In the genomic region with DNA sequence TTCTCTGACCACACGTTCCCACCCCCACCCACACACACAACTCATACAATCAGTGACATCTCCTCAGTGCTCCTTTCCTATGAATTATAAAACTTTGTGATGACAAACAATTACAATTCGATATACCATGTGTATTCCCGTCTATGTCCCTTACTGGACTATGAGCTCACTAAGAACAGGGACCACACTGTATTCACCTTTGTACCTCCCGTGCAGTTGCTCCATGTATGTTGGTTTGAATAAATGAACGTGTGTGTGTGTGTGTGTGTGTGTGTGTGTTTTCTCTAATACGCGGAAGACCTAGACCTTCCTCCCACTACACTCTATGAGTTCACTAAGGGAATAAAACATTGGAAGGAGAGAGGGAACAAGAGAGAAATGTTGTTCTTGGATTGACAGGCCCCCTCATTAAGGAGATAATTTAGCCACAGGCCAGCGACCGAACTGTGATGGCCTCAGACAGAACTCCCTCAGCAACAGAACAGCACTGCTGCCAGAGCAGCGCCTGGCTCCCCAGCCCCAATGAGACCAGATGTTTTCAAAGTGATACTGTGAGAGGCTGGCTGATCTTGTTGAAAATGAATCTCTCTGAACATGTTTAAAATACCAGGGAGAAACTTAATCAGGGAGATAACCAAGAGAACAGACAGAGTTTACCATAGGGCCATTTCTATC, we compare ENCODE assay signal across 21 cellular contexts. TPM values are rescaled to one million over a fixed set of nuclear protein-coding genes. Genes with fewer than 3 reads are reported as not detected.
DNase-seq lines count a peak whose midpoint lies in the region; ATAC-seq, FAIRE-seq and TF ChIP-seq lines count a peak whose summit lies in the region.
"Had no signal": no experiment of that assay in that cellular context is flagged by ENCODE, and none has a peak within 500 bp of the region (broad histone marks: within the 10 kb centered on the region; RNA-seq: fewer than 3 reads in every experiment).

No MANE protein-coding gene starts in this region.

- no peak for TF ChIP-seq EP300 in HepG2 (IDR thresholded peaks at IDR 0.05; ENCODE audit: low read depth in 2 of 2, low read length in 2 of 2)
- no peak for TF ChIP-seq EP300 in HepG2 (CRISPR knock-in tag; IDR thresholded peaks at IDR 0.05; ENCODE audit: borderline replicate concordance)

- peaks cover 49% of the 10 kb centered on the region for H3K4me1 Mint-ChIP-seq in brain

- H3K36me3 Mint-ChIP-seq in brain = peaks cover 11% of the 10 kb centered on the region

- FAIRE-seq in HepG2 (lab: Jason Lieb, UNC) = no peak
- FAIRE-seq: GM12892, islet of Langerhans had no signal

- H3K4me3 ChIP-seq in HepG2 (replicated peaks in 1 of 3; ENCODE audit: insufficient read depth in 1 of 3, low read depth in 2 of 3, low read length in 3 of 3) (no peak overlapping the region), subcutaneous abdominal adipose tissue (ENCODE audit: low read depth in 1 of 5, low read length in 5 of 5) (no peak overlapping the region)
- H3K4me3 ChIP-seq: gastrocnemius medialis had no signal

- CTCF ChIA-PET in HepG2 (lab: Yijun Ruan, JAX; ENCODE audit: low intra/inter-chr PET ratio, low total read pairs) = no interaction called here

- H3K79me2 ChIP-seq in HepG2 (ENCODE audit: insufficient read depth, low read length) = no peaks in the 10 kb centered on the region

- H3K27ac Mint-ChIP-seq in brain = peak overlapping the region; percentile 1 to 85 (median 52)
- H3K27ac Mint-ChIP-seq: CD4-positive, alpha-beta T cell had no signal

- WGBS in HepG2 (ENCODE audit: low lambda C conversion rate) = 71% methylated on average over 10 of the region's 10 CpGs

- no peaks in the 10 kb centered on the region for H3K27me3 Mint-ChIP-seq in brain
- H3K27me3 Mint-ChIP-seq: CD4-positive, alpha-beta T cell had no signal

- no peak overlapping the region for H3K4me3 Mint-ChIP-seq in brain
- H3K4me3 Mint-ChIP-seq: CD4-positive, alpha-beta T cell had no signal

- H3K27me3 ChIP-seq in HepG2 (ENCODE audit: control insufficient read depth in 1 of 2, insufficient read depth in 2 of 2, low read length in 2 of 2) = no peaks in the 10 kb centered on the region
- no peaks in the 10 kb centered on the region for H3K27me3 ChIP-seq in subcutaneous abdominal adipose tissue (ENCODE audit: control insufficient read depth in 5 of 5, insufficient read depth in 4 of 5, low read length in 5 of 5)
- H3K27me3 ChIP-seq: gastrocnemius medialis had no signal

- TF ChIP-seq POLR2A in HepG2 (IDR thresholded peaks at IDR 0.05; ENCODE audit: insufficient read depth in 1 of 2, low read depth in 2 of 2, low read length in 2 of 2) = no peak

- no peaks in the 10 kb centered on the region for H3K9me3 ChIP-seq in HepG2 (ENCODE audit: low read length)
- H3K9me3 ChIP-seq in subcutaneous abdominal adipose tissue (ENCODE audit: control insufficient read depth in 5 of 5, low read length in 5 of 5) = no peaks in the 10 kb centered on the region
- H3K9me3 ChIP-seq: gastrocnemius medialis had no signal

- intact Hi-C loops in HepG2 (cut with micrococcal nuclease; ENCODE audit: unreplicated experiment) = no loop called here

- H3K4me2 ChIP-seq in HepG2 (ENCODE audit: low read depth, low read length) = no peak overlapping the region

- TF ChIP-seq CTCF in brain (conservative IDR thresholded peaks at IDR 0.05) (no peak), HepG2 (CRISPR knock-in tag; IDR thresholded peaks at IDR 0.05) (no peak)

- H3K27ac ChIP-seq in HepG2 (ENCODE audit: extremely low read length, insufficient read depth, low read length) (peak overlapping the region; percentile 11), subcutaneous abdominal adipose tissue (ENCODE audit: low read depth, low read length) (peak overlapping the region; percentile 5)

- TF ChIP-seq RAD21 in HepG2 (CRISPR knock-in tag; IDR thresholded peaks at IDR 0.05) = no peak

- peak; percentile 43 for DNase-seq in OCI-M1 (lab: John Stamatoyannopoulos, UW)
- peak; percentile 73 for DNase-seq in HepG2 (ENCODE audit: low spot score)
- no peak for DNase-seq in activated T-cell treated with anti-CD3 and anti-CD28 coated beads, Interleukin-2, amount 50 U/mL, for 1 hour
- DNase-seq: activated CD4-positive, alpha-beta T cell treated with anti-CD3 and anti-CD28 coated beads, Interleukin-2, amount 50 U/mL, for 1 hour; activated T-cell treated with anti-CD3 and anti-CD28 coated beads, Interleukin-2, amount 50 U/mL, for 48 hours; amniotic stem cell; CD4-positive, alpha-beta T cell; EL; gastrocnemius medialis; Karpas-422; NCI-H146; NCI-H524; stimulated activated CD4-positive, alpha-beta T cell treated with anti-CD3 and anti-CD28 coated beads, Interleukin-4, amount 100 ng/mL, for 4 hours; stimulated activated naive CD4-positive, alpha-beta T cell; T-helper 9 cell had no signal

- POLR2A ChIA-PET in HepG2 (lab: Yijun Ruan, JAX) = no interaction called here

- peaks cover 0 to 3% (median 0%) of the 10 kb centered on the region in 5 experiments for H3K9me3 Mint-ChIP-seq in brain
- H3K9me3 Mint-ChIP-seq: CD4-positive, alpha-beta T cell had no signal

- H3K36me3 ChIP-seq in HepG2 (replicated peaks in 1 of 2; ENCODE audit: control insufficient read depth in 1 of 2, insufficient read depth in 2 of 2, low read length in 2 of 2) (peaks cover 0 to 6% of the 10 kb centered on the region in 2 experiments; a peak in 1 of 5 replicates), subcutaneous abdominal adipose tissue (ENCODE audit: control insufficient read depth in 5 of 5, insufficient read depth in 5 of 5, low read length in 5 of 5) (peaks cover 0 to 7% (median 5%) of the 10 kb centered on the region in 5 donors)
- H3K36me3 ChIP-seq: gastrocnemius medialis had no signal

- no peaks in the 10 kb centered on the region for H4K20me1 ChIP-seq in HepG2 (ENCODE audit: insufficient read depth, low read length)

- H3K4me1 ChIP-seq in HepG2 (ENCODE audit: insufficient read depth, low read length) (peaks cover 55% of the 10 kb centered on the region), subcutaneous abdominal adipose tissue (ENCODE audit: control insufficient read depth in 5 of 5, insufficient read depth in 5 of 5, low read length in 5 of 5) (peaks cover 7 to 44% (median 34%) of the 10 kb centered on the region in 5 donors)

- no TSS peak for BruUV-seq in HepG2 (replicated peaks; lab: Mats Ljungman, UMichigan)

- in situ Hi-C loops in HepG2 (cut with HindIII; ENCODE audit: extremely low pct_ligation_motif_present, low pct_unique_long_range_greater_than_20kb) = no loop called here

- ATAC-seq in HepG2 (peak; percentile 33; the same call in 2 of the 3 replicates), HG02588 (IDR thresholded peaks at IDR 0.05; ENCODE audit: unreplicated experiment) (no peak), GM18517 (IDR thresholded peaks at IDR 0.05; ENCODE audit: unreplicated experiment) (no peak)
- ATAC-seq: gastrocnemius medialis had no signal

- H3K9ac ChIP-seq in HepG2 (ENCODE audit: insufficient read depth, low read depth, low read length) = no peak overlapping the region
- H3K9ac ChIP-seq in subcutaneous abdominal adipose tissue (ENCODE audit: low read length in 5 of 5) = peak overlapping the region in 1 of 5 donors; percentile 37

- H2AFZ ChIP-seq in HepG2 (ENCODE audit: low read length) = no peak overlapping the region

TF ChIP-seq in HepG2, 621 proteins besides CTCF, POLR2A, EP300 and RAD21 (continues in another document):
- no peak for TF ChIP-seq SP1 (IDR thresholded peaks at IDR 0.05)
- no peak for TF ChIP-seq SP1 (CRISPR knock-in tag; IDR thresholded peaks at IDR 0.05)
- TF ChIP-seq HNF4A (CRISPR knock-in tag; IDR thresholded peaks at IDR 0.05) = peak; percentile 34
- peak; percentile 80; the same call in 1 of the 2 replicates for TF ChIP-seq NCOR1 (IDR thresholded peaks at IDR 0.05; ENCODE audit: borderline replicate concordance, low read length)
- TF ChIP-seq ZNF549 (CRISPR knock-in tag; IDR thresholded peaks at IDR 0.05) = no peak
- 0 out of 2 replicates have a peak, but pooled peaks have one; percentile 40 for TF ChIP-seq ARID3A (IDR thresholded peaks at IDR 0.05; ENCODE audit: low read depth, low read length)
- TF ChIP-seq PHF21A (CRISPR knock-in tag; IDR thresholded peaks at IDR 0.05) = no peak

RNA-seq across cellular contexts. Expression of gene BCAR3, which starts 21.7 kb away (rescaled TPM):
- polyA plus RNA-seq in brain (ENCODE audit: insufficient read depth, low read depth, low replicate concordance) (14.4 TPM), HepG2 (2011; rRNA removed) (3.6 and 5.4 TPM in 2 replicates)
- 4.8 and 5.5 TPM in 2 replicates for total RNA-seq in HepG2 (2016; rRNA removed; fragmentation: Illumina TruSeq; extraction: Trizol)
- 2.6 and 3.2 TPM in 2 replicates for total RNA-seq in HepG2 (2016; cell fraction: cytosol; rRNA removed; fragmentation: Illumina TruSeq; extraction: Trizol; ENCODE audit: low read depth)
- 4.7 and 5.1 TPM in 2 replicates for total RNA-seq in HepG2 (2016; cell fraction: insoluble cytoplasmic fraction; rRNA removed; fragmentation: Illumina TruSeq; extraction: Trizol)
- 3.3 and 3.5 TPM in 2 replicates for total RNA-seq in HepG2 (2016; cell fraction: membrane; rRNA removed; fragmentation: Illumina TruSeq; extraction: Trizol)
- 4.6 TPM in 2 replicates for total RNA-seq in HepG2 (2016; cell fraction: nucleus; rRNA removed; fragmentation: Illumina TruSeq; extraction: Trizol)
- 3.1 and 3.4 TPM in 2 replicates for polyA plus RNA-seq in HepG2 (2011; cell fraction: cytosol; rRNA removed)
- polyA plus RNA-seq in HepG2 (2011; cell fraction: nucleus; rRNA removed) = 6.8 and 8.6 TPM in 2 replicates
- polyA plus RNA-seq in HepG2 (2012) = 4.7 and 5.8 TPM in 2 replicates
- 0.58 and 0.79 TPM in 2 replicates for polyA plus RNA-seq in HepG2 (2016; cell fraction: cytosol; fragmentation: Illumina TruSeq; extraction: Trizol; ENCODE audit: low read depth)
- polyA plus RNA-seq in HepG2 (2016; cell fraction: insoluble cytoplasmic fraction; fragmentation: Illumina TruSeq; extraction: Trizol; ENCODE audit: low read depth) = 4.8 and 6.3 TPM in 2 replicates
- polyA plus RNA-seq in HepG2 (2016; cell fraction: membrane; fragmentation: Illumina TruSeq; extraction: Trizol; ENCODE audit: low read depth) = 1.2 and 1.6 TPM in 2 replicates
- 3.7 and 6.7 TPM in 2 replicates for polyA plus RNA-seq in HepG2 (2016; cell fraction: nucleus; fragmentation: Illumina TruSeq; extraction: Trizol; ENCODE audit: insufficient read depth, low read depth)
- 8.2 and 39.9 TPM in 2 replicates for polyA minus RNA-seq in HepG2 (2011; rRNA and poly(A)+ RNA removed; ENCODE audit: low replicate concordance)
- polyA minus RNA-seq in HepG2 (2011; cell fraction: cytosol; rRNA and poly(A)+ RNA removed) = 7.6 and 8.4 TPM in 2 replicates
- 10.4 and 10.6 TPM in 2 replicates for polyA minus RNA-seq in HepG2 (2011; cell fraction: nucleus; rRNA and poly(A)+ RNA removed)
